ENCODE assay signal across 9 cellular contexts in genomic region chr22:31561238-31561887, GRCh38.
DNase-seq lines count a peak whose midpoint lies in the region; ATAC-seq, FAIRE-seq and TF ChIP-seq lines count a peak whose summit lies in the region.
"Had no signal": no experiment of that assay in that cellular context is flagged by ENCODE, and none has a peak within 500 bp of the region (broad histone marks: within the 10 kb centered on the region; RNA-seq: fewer than 3 reads in every experiment).

No MANE protein-coding gene starts in this region.

- H3K4me3 ChIP-seq in Karpas-422 (ENCODE audit: low read length), result no peak overlapping the region
- no peak overlapping the region for H3K4me3 ChIP-seq in gastroesophageal sphincter

- H3K27me3 ChIP-seq in Karpas-422 (ENCODE audit: low read length) (no peaks in the 10 kb centered on the region), gastroesophageal sphincter (no peaks in the 10 kb centered on the region)

- H3K4me2 ChIP-seq in Karpas-422 (ENCODE audit: low read depth, low read length, poor library complexity, severe bottlenecking), result no peak overlapping the region

- no peak overlapping the region for H3K4me3 Mint-ChIP-seq in osteocyte (ENCODE audit: unreplicated experiment)

- H3K4me1 ChIP-seq in Karpas-422 (ENCODE audit: low read length) (0 out of 2 replicates have a peak, but pooled peaks cover 3% of the 10 kb centered on the region), gastroesophageal sphincter (peaks cover 0 to 7% (median 0%) of the 10 kb centered on the region in 3 donors)

- H3K27ac ChIP-seq in Karpas-422 (ENCODE audit: low read length) (no peak overlapping the region), gastroesophageal sphincter (no peak overlapping the region)

- H3K79me2 ChIP-seq in Karpas-422 (ENCODE audit: low read length), result peaks cover 9% of the 10 kb centered on the region

- H3K9me3 Mint-ChIP-seq in osteocyte (ENCODE audit: unreplicated experiment), result no peaks in the 10 kb centered on the region

- H3K9me3 ChIP-seq in Karpas-422 (ENCODE audit: low read length) (no peaks in the 10 kb centered on the region), gastroesophageal sphincter (no peaks in the 10 kb centered on the region)

- TF ChIP-seq POLR2A in gastroesophageal sphincter (IDR thresholded peaks at IDR 0.05), result no peak

- no peaks in the 10 kb centered on the region for H3K27me3 Mint-ChIP-seq in osteocyte (ENCODE audit: unreplicated experiment)

- H4K20me1 ChIP-seq in Karpas-422 (ENCODE audit: insufficient read depth, low read depth, low read length), result no peaks in the 10 kb centered on the region

- H2AFZ ChIP-seq in Karpas-422 (ENCODE audit: low read length), result no peak overlapping the region

- H3K4me1 Mint-ChIP-seq in osteocyte (ENCODE audit: unreplicated experiment), result peaks cover 14% of the 10 kb centered on the region

- ATAC-seq in gastroesophageal sphincter, result peak; percentile 79
- ATAC-seq in HG03097 (IDR thresholded peaks at IDR 0.05; ENCODE audit: low FRiP score, unreplicated experiment), result no peak

- TF ChIP-seq CTCF in D721Med (IDR thresholded peaks at IDR 0.05; ENCODE audit: insufficient read depth, missing control alignments) (peak; percentile 96), gastroesophageal sphincter (IDR thresholded peaks at IDR 0.05) (peak; percentile 33 to 75 (median 56)), osteocyte (IDR thresholded peaks at IDR 0.05) (peak; percentile 90)

- H3K9ac ChIP-seq in Karpas-422 (ENCODE audit: low read length), result no peak overlapping the region

- H3K9me2 ChIP-seq in Karpas-422 (replicated peaks; ENCODE audit: insufficient read depth, low read length), result no peaks in the 10 kb centered on the region

- no peak for TF ChIP-seq EP300 in gastroesophageal sphincter (IDR thresholded peaks at IDR 0.05)

- peaks cover 27% of the 10 kb centered on the region for H3K36me3 ChIP-seq in Karpas-422 (ENCODE audit: insufficient read depth, low read length)
- H3K36me3 ChIP-seq in gastroesophageal sphincter, result peaks cover 0 to 43% of the 10 kb centered on the region in 2 donors

- peaks cover 2% of the 10 kb centered on the region for H3K36me3 Mint-ChIP-seq in osteocyte (ENCODE audit: unreplicated experiment)

- DNase-seq in D721Med (ENCODE audit: insufficient read length, low spot score) (peak; percentile 40), Karpas-422 (peak; percentile 78), RCC 7860 (ENCODE audit: low spot score) (peak; percentile 52), osteocyte (ENCODE audit: extremely low spot score, unreplicated experiment) (peak; percentile 91), urothelium cell line (ENCODE audit: low spot score) (peak; percentile 84)
- DNase-seq in activated naive CD4-positive, alpha-beta T cell (lab: John Stamatoyannopoulos, UW), result peak; percentile 1 to 31 (median 10)

- FAIRE-seq in D721Med (lab: Jason Lieb, UNC) (no peak), RCC 7860 (lab: Jason Lieb, UNC) (no peak), urothelium cell line (lab: Jason Lieb, UNC) (no peak)
- FAIRE-seq: TTC549 had no signal

- H3K27ac Mint-ChIP-seq in osteocyte (ENCODE audit: unreplicated experiment), result peak overlapping the region; percentile 73

- 49 to 62% methylated on average over 2 of the region's 6 CpGs for WGBS in gastroesophageal sphincter (ENCODE audit: low coverage in 1 of 2), 2 donors

Comparison
In these comparisons a context has a peak if more than half of its experiments do, and no peak if none do; other contexts are left out.
1. DNase-seq: peak in every context shown above with its lines; median percentile 91 in osteocyte; 84 in urothelium cell line; 78 in Karpas-422; 52 in RCC 7860; 40 in D721Med; 10 in activated naive CD4-positive, alpha-beta T cell.